8 cellular contexts compared by ENCODE assay signal in genomic region chr3:12810013-12810780, GRCh38. TPM values are rescaled to one million over a fixed set of nuclear protein-coding genes. Genes with fewer than 3 reads are reported as not detected.
DNase-seq lines count a peak whose midpoint lies in the region; ATAC-seq, FAIRE-seq and TF ChIP-seq lines count a peak whose summit lies in the region.

No MANE protein-coding gene starts in this region.

- BruUV-seq in Caco-2 (replicated peaks; lab: Mats Ljungman, UMichigan): no TSS peak

- FAIRE-seq in frontal cortex (lab: Jason Lieb, UNC): no peak

- no peaks in the 10 kb centered on the region for H3K36me3 ChIP-seq in Caco-2 (ENCODE audit: control insufficient read depth, insufficient read depth, low read length)
- no peaks in the 10 kb centered on the region for H3K36me3 ChIP-seq in RWPE2 (ENCODE audit: low read depth)
- peaks cover 2 to 16% of the 10 kb centered on the region in 2 donors for H3K36me3 ChIP-seq in neuronal stem cell (replicated peaks in 1 of 2; ENCODE audit: control insufficient read depth in 2 of 2, insufficient read depth in 2 of 2, low read length in 2 of 2)

- peak; percentile 94 to 95 for DNase-seq in Caco-2
- peak; percentile 4 to 96 (median 87) for DNase-seq in HUDEP-2 (lab: John Stamatoyannopoulos, UW; ENCODE audit: unreplicated experiment in 76 of 76)
- DNase-seq in RWPE2 (ENCODE audit: low spot score): peak; percentile 96
- DNase-seq in activated gamma-delta T cell treated with anti-CD3 and anti-CD28 coated beads, Interleukin-2, amount 50 U/mL, for 16 hours (ENCODE audit: low read depth): peak; percentile 94
- peak; percentile 92 to 99 for DNase-seq in frontal cortex (ENCODE audit: low spot score in 2 of 2)
- peak; percentile 96 for DNase-seq in neuronal stem cell (ENCODE audit: low spot score)
- peak; percentile 77 for DNase-seq in stromal cell of bone marrow (ENCODE audit: low read depth)

- no peak overlapping the region for H2AK5ac ChIP-seq in neuronal stem cell (ENCODE audit: low read depth, low read length)

- no peak overlapping the region for H2BK12ac ChIP-seq in neuronal stem cell (ENCODE audit: low read length)

- no peak overlapping the region for H3K27ac Mint-ChIP-seq in Caco-2 (ENCODE audit: unreplicated experiment)

- H3K9me3 ChIP-seq in Caco-2 (no peaks in the 10 kb centered on the region), RWPE2 (ENCODE audit: severe bottlenecking) (no peaks in the 10 kb centered on the region), neuronal stem cell (replicated peaks in 1 of 2; ENCODE audit: control insufficient read depth in 2 of 2, insufficient read depth in 1 of 2, low read depth in 1 of 2, low read length in 2 of 2) (no peaks in the 10 kb centered on the region)

- 0 out of 2 replicates have a peak, but pooled peaks cover 4% of the 10 kb centered on the region for H3K4me1 ChIP-seq in Caco-2
- no peaks in the 10 kb centered on the region for H3K4me1 ChIP-seq in RWPE2 (ENCODE audit: insufficient read depth, poor library complexity, severe bottlenecking)
- peaks cover 4 to 6% of the 10 kb centered on the region in 2 donors for H3K4me1 ChIP-seq in neuronal stem cell (ENCODE audit: control insufficient read depth in 2 of 2, insufficient read depth in 1 of 2, low read depth in 1 of 2, low read length in 2 of 2)

- H3K36me3 Mint-ChIP-seq in Caco-2 (ENCODE audit: insufficient read depth, unreplicated experiment): no peaks in the 10 kb centered on the region

- TF ChIP-seq CTCF in Caco-2 (IDR thresholded peaks at IDR 0.05; ENCODE audit: insufficient read depth in 1 of 2, low read depth in 1 of 2, low read length in 1 of 2, severe bottlenecking in 1 of 2, unreplicated experiment in 1 of 2) (peak; percentile 48 to 80), RWPE2 (IDR thresholded peaks at IDR 0.05; ENCODE audit: poor library complexity, severe bottlenecking) (peak; percentile 69)

- intact Hi-C loops in Caco-2 (cut with micrococcal nuclease; ENCODE audit: unreplicated experiment): loop anchor here (5.0 kb wide), 1 partner anchor 103 kb away; no protein-coding TSS in a partner anchor

- H3K79me1 ChIP-seq in neuronal stem cell (ENCODE audit: low read depth, low read length): no peaks in the 10 kb centered on the region

- POLR2A ChIA-PET in Caco-2 (lab: Charles Lee): interaction anchor here (0.5 to 0.6 kb wide), 5 partner anchors 14 to 902 kb away, joined by 3 to 7 read pairs (median 5); partner anchors contain the start of gene CAND2

- H3K4me3 ChIP-seq in Caco-2 (ENCODE audit: low read depth, low read length) (peak overlapping the region; percentile 53), RWPE2 (ENCODE audit: severe bottlenecking) (peak overlapping the region; percentile 38), neuronal stem cell (ENCODE audit: low read length in 2 of 2) (peak overlapping the region; percentile 47 to 81)

- H4K91ac ChIP-seq in neuronal stem cell (ENCODE audit: low read depth, low read length, poor library complexity): no peak overlapping the region

- peak overlapping the region; percentile 66 for H3K4me3 Mint-ChIP-seq in Caco-2 (ENCODE audit: unreplicated experiment)

- peak overlapping the region; percentile 96 for H3K14ac ChIP-seq in neuronal stem cell (ENCODE audit: low read length)

- H2BK15ac ChIP-seq in neuronal stem cell (ENCODE audit: low read length): peak overlapping the region; percentile 55

- H2BK5ac ChIP-seq in neuronal stem cell (ENCODE audit: low read length): no peak overlapping the region

- H3K4ac ChIP-seq in neuronal stem cell (ENCODE audit: low read length): no peak overlapping the region

- H3K27me3 ChIP-seq in Caco-2 (replicated peaks; ENCODE audit: control insufficient read depth, insufficient read depth, low read length) (no peaks in the 10 kb centered on the region), RWPE2 (ENCODE audit: insufficient read depth, poor library complexity, severe bottlenecking) (no peaks in the 10 kb centered on the region), neuronal stem cell (ENCODE audit: control insufficient read depth in 3 of 3, insufficient read depth in 3 of 3, low read depth in 1 of 3, low read length in 3 of 3) (no peaks in the 10 kb centered on the region)

- H4K8ac ChIP-seq in neuronal stem cell (ENCODE audit: low read depth, low read length): no peak overlapping the region

- WGBS in neuronal stem cell (ENCODE audit: extremely low coverage in 2 of 2, insufficient read length in 2 of 2, insufficient replicate concordance in 1 of 2), 2 donors: no CpG with 5 or more reads among the region's 50 CpGs

- CTCF ChIA-PET in Caco-2 (lab: Charles Lee): interaction anchor here (1.0 to 2.7 kb wide), 10 partner anchors 9 to 326 kb away, joined by 3 to 20 read pairs (median 7); partner anchors contain the start of genes RPL32 and TSEN2

- no peaks in the 10 kb centered on the region for H3K9me3 Mint-ChIP-seq in Caco-2 (ENCODE audit: unreplicated experiment)

- H3K4me1 Mint-ChIP-seq in Caco-2 (ENCODE audit: low read depth, unreplicated experiment): no peaks in the 10 kb centered on the region

- H2AFZ ChIP-seq in neuronal stem cell (ENCODE audit: low read length): peak overlapping the region; percentile 93

- peak overlapping the region; percentile 95 for H3K18ac ChIP-seq in neuronal stem cell (ENCODE audit: low read length)

- H3K23ac ChIP-seq in neuronal stem cell (ENCODE audit: low read depth, low read length, poor library complexity): peak overlapping the region; percentile 83

- H2BK120ac ChIP-seq in neuronal stem cell (ENCODE audit: low read depth, low read length): no peak overlapping the region

- H3K9ac ChIP-seq in neuronal stem cell (ENCODE audit: low read depth, low read length, poor library complexity): peak overlapping the region; percentile 86

- H3K27me3 Mint-ChIP-seq in Caco-2 (ENCODE audit: insufficient read depth, unreplicated experiment): peaks cover 4% of the 10 kb centered on the region

- H3K27ac ChIP-seq in RWPE2 (ENCODE audit: poor library complexity, severe bottlenecking) (peak overlapping the region; percentile 16), neuronal stem cell (replicated peaks; ENCODE audit: low read length) (no peak overlapping the region)

- ATAC-seq in GM21390 (IDR thresholded peaks at IDR 0.05; ENCODE audit: unreplicated experiment): peak; percentile 99
- peak; percentile 96 for ATAC-seq in RWPE2 (ENCODE audit: low read depth)

- H3K4me2 ChIP-seq in neuronal stem cell (ENCODE audit: insufficient read depth, low read length, poor library complexity, severe bottlenecking): peak overlapping the region; percentile 95

RNA-seq across cellular contexts. Expression of gene CAND2, which starts 13.7 kb away (rescaled TPM):
- total RNA-seq in Caco-2 (2022) (not detected in 2 replicates), frontal cortex (11.4 TPM)
- polyA plus RNA-seq in neuronal stem cell (2013, experiment 1 of 2): 3.1 TPM
- polyA plus RNA-seq in neuronal stem cell (2013, experiment 2 of 2): 3.1 TPM

RNA-seq across cellular contexts. Expression of gene RPL32, which starts 31.2 kb away (rescaled TPM):
- 1,713 and 1,899 TPM in 2 replicates for total RNA-seq in Caco-2 (2022)
- total RNA-seq in frontal cortex: 967 TPM
- 2,661 TPM for polyA plus RNA-seq in neuronal stem cell (2013, experiment 1 of 2)
- polyA plus RNA-seq in neuronal stem cell (2013, experiment 2 of 2): 2,611 TPM

RNA-seq across cellular contexts. Expression of gene TMEM40, which starts 51.1 kb away (rescaled TPM):
- total RNA-seq in Caco-2 (2022): 0.86 and 1.0 TPM in 2 replicates
- not detected for total RNA-seq in frontal cortex
- polyA plus RNA-seq in neuronal stem cell (2013, experiment 1 of 2): 0.03 TPM
- not detected for polyA plus RNA-seq in neuronal stem cell (2013, experiment 2 of 2)

Comparison
In these comparisons a context has a peak if more than half of its experiments do, and no peak if none do; other contexts are left out.
1. RNA of gene CAND2, which starts 13.7 kb away (total RNA-seq): 11.4 TPM in frontal cortex (single experiment); not detected in Caco-2; every median in the first group is over 10 times any median in the second.
2. Peak in every context shown above with its lines, with median percentiles within 50 percentile points of each other: DNase-seq and H3K4me3 ChIP-seq.